ENCODE assay signal across 25 cellular contexts in genomic region chr7:5320391-5320790, GRCh38.
"Had no signal": no experiment of that assay in that cellular context is flagged by ENCODE, and none has a peak within 500 bp of the region (broad histone marks: within the 10 kb centered on the region; RNA-seq: fewer than 3 reads in every experiment).

No MANE protein-coding gene starts in this region.

- H3K4me3 Mint-ChIP-seq: naive thymus-derived CD4-positive, alpha-beta T cell; nephron; neural progenitor cell; stimulated activated effector memory CD8-positive, alpha-beta T cell treated with anti-CD3 and anti-CD28 coated beads, Interleukin-12 subunit alpha, Interleukin-12 subunit beta, amount 100 ng/mL, for 72 hours; stimulated activated naive CD8-positive, alpha-beta T cell treated with anti-CD3 and anti-CD28 coated beads, Interleukin-15, Interleukin-2, amounts not matched to agents 100 ng/mL and 50 ng/mL, for 24 hours had no signal

- H3K4me1 Mint-ChIP-seq: naive thymus-derived CD4-positive, alpha-beta T cell; nephron; neural progenitor cell; stimulated activated effector memory CD8-positive, alpha-beta T cell treated with anti-CD3 and anti-CD28 coated beads, Interleukin-12 subunit alpha, Interleukin-12 subunit beta, amount 100 ng/mL, for 72 hours had no signal

- H3K4me2 ChIP-seq: hepatocyte, neural progenitor cell had no signal

- H3K9ac ChIP-seq: neural progenitor cell had no signal

- H3K79me2 ChIP-seq: hepatocyte had no signal

- H3K4me3 ChIP-seq: dorsolateral prefrontal cortex, esophagus muscularis mucosa, gastroesophageal sphincter, heart left ventricle, hepatocyte, left lung, neural progenitor cell, prostate gland, sigmoid colon, suprapubic skin, transverse colon had no signal

- H3K36me3 ChIP-seq: neural progenitor cell had no signal

- H3K27me3 Mint-ChIP-seq: naive thymus-derived CD4-positive, alpha-beta T cell; stimulated activated naive CD8-positive, alpha-beta T cell treated with anti-CD3 and anti-CD28 coated beads, Interleukin-15, Interleukin-2, amounts not matched to agents 100 ng/mL and 50 ng/mL, for 24 hours had no signal

- H3K27ac ChIP-seq: dorsolateral prefrontal cortex, esophagus muscularis mucosa, foreskin keratinocyte, gastroesophageal sphincter, heart left ventricle, hepatocyte, left lung, neural progenitor cell, prostate gland, sigmoid colon, suprapubic skin, transverse colon had no signal

- H3K27ac Mint-ChIP-seq: naive thymus-derived CD4-positive, alpha-beta T cell; nephron; neural progenitor cell; stimulated activated naive CD8-positive, alpha-beta T cell treated with anti-CD3 and anti-CD28 coated beads, Interleukin-15, Interleukin-2, amounts not matched to agents 100 ng/mL and 50 ng/mL, for 24 hours had no signal

- H3K27me3 ChIP-seq: dorsolateral prefrontal cortex, esophagus muscularis mucosa, foreskin keratinocyte, gastroesophageal sphincter, heart left ventricle, hepatocyte, left lung, neural progenitor cell, sigmoid colon, suprapubic skin, transverse colon had no signal

- FAIRE-seq: endothelial cell of umbilical vein, kidney had no signal

- DNase-seq: cerebellar nuclear complex; cortex of kidney; dorsolateral prefrontal cortex; effector CD4-positive, alpha-beta T cell; foreskin keratinocyte; heart left ventricle; kidney; mesenchymal stem cell; midbrain; naive thymus-derived CD4-positive, alpha-beta T cell; sigmoid colon; stimulated activated CD4-positive, alpha-beta T cell treated with anti-CD3 and anti-CD28 coated beads, Interleukin-2, amount 100 ng/mL, for 24 hours; stimulated activated CD4-positive, alpha-beta T cell treated with anti-CD3 and anti-CD28 coated beads, Interleukin-4, amount 100 ng/mL, for 24 hours; transverse colon had no signal

- H3K4me1 ChIP-seq: esophagus muscularis mucosa, foreskin keratinocyte, gastroesophageal sphincter, heart left ventricle, left lung, neural progenitor cell, prostate gland, sigmoid colon, suprapubic skin, transverse colon had no signal
